ENCODE assay signal across 1 cellular context in genomic region chr6:37713529-37714119, GRCh38.
TF ChIP-seq lines count a peak whose summit lies in the region.

No MANE protein-coding gene starts in this region.

TF ChIP-seq in K562, 482 proteins besides CTCF, POLR2A, EP300 and RAD21 (continued from another document and continues in another):
- TF ChIP-seq, protein P1, sequence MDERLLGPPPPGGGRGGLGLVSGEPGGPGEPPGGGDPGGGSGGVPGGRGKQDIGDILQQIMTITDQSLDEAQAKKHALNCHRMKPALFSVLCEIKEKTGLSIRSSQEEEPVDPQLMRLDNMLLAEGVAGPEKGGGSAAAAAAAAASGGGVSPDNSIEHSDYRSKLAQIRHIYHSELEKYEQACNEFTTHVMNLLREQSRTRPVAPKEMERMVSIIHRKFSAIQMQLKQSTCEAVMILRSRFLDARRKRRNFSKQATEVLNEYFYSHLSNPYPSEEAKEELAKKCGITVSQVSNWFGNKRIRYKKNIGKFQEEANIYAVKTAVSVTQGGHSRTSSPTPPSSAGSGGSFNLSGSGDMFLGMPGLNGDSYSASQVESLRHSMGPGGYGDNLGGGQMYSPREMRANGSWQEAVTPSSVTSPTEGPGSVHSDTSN (CRISPR knock-in tag; IDR thresholded peaks at IDR 0.05; ENCODE audit: low read depth) = no peak
- TF ChIP-seq, protein P1 (tag; conservative IDR thresholded peaks at IDR 0.05; ENCODE audit: low read depth) = no peak
- TF ChIP-seq MCM7 (IDR thresholded peaks at IDR 0.05) = no peak
- TF ChIP-seq DMBX1 (CRISPR knock-in tag; IDR thresholded peaks at IDR 0.05; ENCODE audit: borderline replicate concordance) = no peak
- TF ChIP-seq ZC3H4 (CRISPR knock-in tag; IDR thresholded peaks at IDR 0.05; ENCODE audit: borderline replicate concordance) = no peak
- TF ChIP-seq POLR3G (IDR thresholded peaks at IDR 0.05; ENCODE audit: extremely low read depth, insufficient read length, insufficient replicate concordance) = no peak
- TF ChIP-seq TCF7 (IDR thresholded peaks at IDR 0.05; ENCODE audit: borderline replicate concordance) = no peak
- TF ChIP-seq RFX1 (IDR thresholded peaks at IDR 0.05) = peak; percentile 66
- TF ChIP-seq DACH1 (IDR thresholded peaks at IDR 0.05; ENCODE audit: partially characterized antibody) = no peak
- TF ChIP-seq FOXA3 (CRISPR knock-in tag; conservative IDR thresholded peaks at IDR 0.05 in 1 of 2, IDR thresholded peaks at IDR 0.05 in 1 of 2) = no peak
- peak; percentile 50 for TF ChIP-seq C11orf30 (IDR thresholded peaks at IDR 0.05; ENCODE audit: low read depth)
- peak; percentile 77; the same call in 1 of the 2 replicates for TF ChIP-seq ZNF592 (IDR thresholded peaks at IDR 0.05)
- peak; percentile 70; the same call in 1 of the 2 replicates for TF ChIP-seq CTBP1 (IDR thresholded peaks at IDR 0.05; ENCODE audit: borderline replicate concordance)
- TF ChIP-seq CBFA2T2 (conservative IDR thresholded peaks at IDR 0.05) = 0 out of 2 replicates have a peak, but pooled peaks have one; percentile 5
- TF ChIP-seq, protein P2, sequence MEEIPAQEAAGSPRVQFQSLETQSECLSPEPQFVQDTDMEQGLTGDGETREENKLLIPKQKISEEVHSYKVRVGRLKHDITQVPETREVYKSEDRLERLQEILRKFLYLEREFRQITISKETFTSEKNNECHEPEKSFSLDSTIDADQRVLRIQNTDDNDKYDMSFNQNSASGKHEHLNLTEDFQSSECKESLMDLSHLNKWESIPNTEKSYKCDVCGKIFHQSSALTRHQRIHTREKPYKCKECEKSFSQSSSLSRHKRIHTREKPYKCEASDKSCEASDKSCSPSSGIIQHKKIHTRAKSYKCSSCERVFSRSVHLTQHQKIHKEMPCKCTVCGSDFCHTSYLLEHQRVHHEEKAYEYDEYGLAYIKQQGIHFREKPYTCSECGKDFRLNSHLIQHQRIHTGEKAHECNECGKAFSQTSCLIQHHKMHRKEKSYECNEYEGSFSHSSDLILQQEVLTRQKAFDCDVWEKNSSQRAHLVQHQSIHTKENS (CRISPR knock-in tag; IDR thresholded peaks at IDR 0.05) = no peak
- no peak for TF ChIP-seq CBX5 (IDR thresholded peaks at IDR 0.05; ENCODE audit: borderline replicate concordance, low read depth)
- TF ChIP-seq KHSRP (IDR thresholded peaks at IDR 0.05) = no peak
- TF ChIP-seq, protein P3, sequence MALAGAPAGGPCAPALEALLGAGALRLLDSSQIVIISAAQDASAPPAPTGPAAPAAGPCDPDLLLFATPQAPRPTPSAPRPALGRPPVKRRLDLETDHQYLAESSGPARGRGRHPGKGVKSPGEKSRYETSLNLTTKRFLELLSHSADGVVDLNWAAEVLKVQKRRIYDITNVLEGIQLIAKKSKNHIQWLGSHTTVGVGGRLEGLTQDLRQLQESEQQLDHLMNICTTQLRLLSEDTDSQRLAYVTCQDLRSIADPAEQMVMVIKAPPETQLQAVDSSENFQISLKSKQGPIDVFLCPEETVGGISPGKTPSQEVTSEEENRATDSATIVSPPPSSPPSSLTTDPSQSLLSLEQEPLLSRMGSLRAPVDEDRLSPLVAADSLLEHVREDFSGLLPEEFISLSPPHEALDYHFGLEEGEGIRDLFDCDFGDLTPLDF (CRISPR knock-in tag; IDR thresholded peaks at IDR 0.05) = no peak
- no peak for TF ChIP-seq TGIF2 (CRISPR knock-in tag; IDR thresholded peaks at IDR 0.05)
- no peak for TF ChIP-seq ATF4 (CRISPR knock-in tag; IDR thresholded peaks at IDR 0.05)
- peak in 1 of 2 experiments; percentile 56; a peak in 2 of 4 replicates for TF ChIP-seq HDAC1 (IDR thresholded peaks at IDR 0.05)
- TF ChIP-seq SMARCA4 (IDR thresholded peaks at IDR 0.05) = peak; percentile 76
- no peak for TF ChIP-seq ZFP30 (CRISPR knock-in tag; IDR thresholded peaks at IDR 0.05; ENCODE audit: borderline replicate concordance)
- TF ChIP-seq RCOR1 (IDR thresholded peaks at IDR 0.05; ENCODE audit: borderline replicate concordance in 1 of 2, low read depth in 2 of 2, low read length in 2 of 2) = peak in 1 of 2 experiments; percentile 72; a peak in 1 of 4 replicates
- TF ChIP-seq KDM2B (CRISPR knock-in tag; IDR thresholded peaks at IDR 0.05) = no peak
- peak; percentile 66 for TF ChIP-seq TCF3 (CRISPR knock-in tag; IDR thresholded peaks at IDR 0.05)
- TF ChIP-seq TSC22D4 (tag; IDR thresholded peaks at IDR 0.05) = no peak
- no peak for TF ChIP-seq RB1 (IDR thresholded peaks at IDR 0.05; ENCODE audit: low read depth)
- peak; percentile 67 to 75 for TF ChIP-seq KDM1A (IDR thresholded peaks at IDR 0.05)
- TF ChIP-seq RBFOX2 (IDR thresholded peaks at IDR 0.05; ENCODE audit: low read depth, low read length) = no peak
- TF ChIP-seq, protein P4, sequence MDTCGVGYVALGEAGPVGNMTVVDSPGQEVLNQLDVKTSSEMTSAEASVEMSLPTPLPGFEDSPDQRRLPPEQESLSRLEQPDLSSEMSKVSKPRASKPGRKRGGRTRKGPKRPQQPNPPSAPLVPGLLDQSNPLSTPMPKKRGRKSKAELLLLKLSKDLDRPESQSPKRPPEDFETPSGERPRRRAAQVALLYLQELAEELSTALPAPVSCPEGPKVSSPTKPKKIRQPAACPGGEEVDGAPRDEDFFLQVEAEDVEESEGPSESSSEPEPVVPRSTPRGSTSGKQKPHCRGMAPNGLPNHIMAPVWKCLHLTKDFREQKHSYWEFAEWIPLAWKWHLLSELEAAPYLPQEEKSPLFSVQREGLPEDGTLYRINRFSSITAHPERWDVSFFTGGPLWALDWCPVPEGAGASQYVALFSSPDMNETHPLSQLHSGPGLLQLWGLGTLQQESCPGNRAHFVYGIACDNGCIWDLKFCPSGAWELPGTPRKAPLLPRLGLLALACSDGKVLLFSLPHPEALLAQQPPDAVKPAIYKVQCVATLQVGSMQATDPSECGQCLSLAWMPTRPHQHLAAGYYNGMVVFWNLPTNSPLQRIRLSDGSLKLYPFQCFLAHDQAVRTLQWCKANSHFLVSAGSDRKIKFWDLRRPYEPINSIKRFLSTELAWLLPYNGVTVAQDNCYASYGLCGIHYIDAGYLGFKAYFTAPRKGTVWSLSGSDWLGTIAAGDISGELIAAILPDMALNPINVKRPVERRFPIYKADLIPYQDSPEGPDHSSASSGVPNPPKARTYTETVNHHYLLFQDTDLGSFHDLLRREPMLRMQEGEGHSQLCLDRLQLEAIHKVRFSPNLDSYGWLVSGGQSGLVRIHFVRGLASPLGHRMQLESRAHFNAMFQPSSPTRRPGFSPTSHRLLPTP (IDR thresholded peaks at IDR 0.05; ENCODE audit: borderline replicate concordance, extremely low read depth, insufficient read length) = no peak
- TF ChIP-seq ZNF133 (CRISPR knock-in tag; IDR thresholded peaks at IDR 0.05) = no peak
- no peak for TF ChIP-seq ZNF212 (CRISPR knock-in tag; IDR thresholded peaks at IDR 0.05)
- no peak for TF ChIP-seq HNRNPUL1 (IDR thresholded peaks at IDR 0.05; ENCODE audit: low read length)
- TF ChIP-seq GTF2B (IDR thresholded peaks at IDR 0.05; ENCODE audit: extremely low read depth, insufficient read length) = no peak
- no peak for TF ChIP-seq RBM15 (IDR thresholded peaks at IDR 0.05; ENCODE audit: insufficient read depth, low read length)
- no peak for TF ChIP-seq STAT5B (CRISPR knock-in tag; IDR thresholded peaks at IDR 0.05)
- TF ChIP-seq ETS2 (tag; IDR thresholded peaks at IDR 0.05; ENCODE audit: borderline replicate concordance, poor library complexity, severe bottlenecking) = no peak
- no peak for TF ChIP-seq RUNX1 (IDR thresholded peaks at IDR 0.05; ENCODE audit: low read depth)
- TF ChIP-seq STAT5A (IDR thresholded peaks at IDR 0.05; ENCODE audit: borderline replicate concordance, low read length) = peak; percentile 53; the same call in 1 of the 2 replicates
- no peak for TF ChIP-seq PTTG1 (tag; IDR thresholded peaks at IDR 0.05; ENCODE audit: low read depth)
- TF ChIP-seq SP1 (CRISPR knock-in tag; IDR thresholded peaks at IDR 0.05) = no peak
- 0 out of 2 replicates have a peak, but pooled peaks have one; percentile 19 for TF ChIP-seq MYC (IDR thresholded peaks at IDR 0.05; ENCODE audit: low read depth, low read length)
- TF ChIP-seq MYC (CRISPR knock-in tag; IDR thresholded peaks at IDR 0.05; ENCODE audit: borderline replicate concordance, low read depth) = no peak
- TF ChIP-seq NR2C2 (CRISPR knock-in tag; IDR thresholded peaks at IDR 0.05) = no peak
- peak; percentile 21; the same call in 1 of the 2 replicates for TF ChIP-seq NR2C2 (tag; IDR thresholded peaks at IDR 0.05)
- TF ChIP-seq NRF1 (conservative IDR thresholded peaks at IDR 0.05 in 1 of 2, IDR thresholded peaks at IDR 0.05 in 1 of 2) = peak; percentile 49 to 60
- no peak for TF ChIP-seq RFX5 (IDR thresholded peaks at IDR 0.05; ENCODE audit: low read depth, low read length)
- no peak for TF ChIP-seq ZBTB17 (CRISPR knock-in tag; IDR thresholded peaks at IDR 0.05)
- peak; percentile 61 for TF ChIP-seq TBP (optimal IDR thresholded peaks at IDR 0.05; ENCODE audit: low read depth, low read length)
- no peak for TF ChIP-seq PHB2 (IDR thresholded peaks at IDR 0.05; ENCODE audit: low read depth)
- no peak for TF ChIP-seq EHMT2 (IDR thresholded peaks at IDR 0.05)
- TF ChIP-seq ATF7 (IDR thresholded peaks at IDR 0.05) = peak; percentile 27; the same call in 1 of the 2 replicates
- TF ChIP-seq NFE2 (IDR thresholded peaks at IDR 0.05; ENCODE audit: low read depth) = peak; percentile 65
- TF ChIP-seq ZNF766 (CRISPR knock-in tag; conservative IDR thresholded peaks at IDR 0.05) = no peak
- TF ChIP-seq YY1 (IDR thresholded peaks at IDR 0.05; ENCODE audit: borderline replicate concordance in 1 of 3, control insufficient read depth in 1 of 3, extremely low read depth in 1 of 3, insufficient read depth in 3 of 3, insufficient read length in 1 of 3, insufficient replicate concordance in 2 of 3, low read depth in 1 of 3, low read length in 2 of 3) = peak in 1 of 3 experiments; percentile 73
- TF ChIP-seq, protein P5, sequence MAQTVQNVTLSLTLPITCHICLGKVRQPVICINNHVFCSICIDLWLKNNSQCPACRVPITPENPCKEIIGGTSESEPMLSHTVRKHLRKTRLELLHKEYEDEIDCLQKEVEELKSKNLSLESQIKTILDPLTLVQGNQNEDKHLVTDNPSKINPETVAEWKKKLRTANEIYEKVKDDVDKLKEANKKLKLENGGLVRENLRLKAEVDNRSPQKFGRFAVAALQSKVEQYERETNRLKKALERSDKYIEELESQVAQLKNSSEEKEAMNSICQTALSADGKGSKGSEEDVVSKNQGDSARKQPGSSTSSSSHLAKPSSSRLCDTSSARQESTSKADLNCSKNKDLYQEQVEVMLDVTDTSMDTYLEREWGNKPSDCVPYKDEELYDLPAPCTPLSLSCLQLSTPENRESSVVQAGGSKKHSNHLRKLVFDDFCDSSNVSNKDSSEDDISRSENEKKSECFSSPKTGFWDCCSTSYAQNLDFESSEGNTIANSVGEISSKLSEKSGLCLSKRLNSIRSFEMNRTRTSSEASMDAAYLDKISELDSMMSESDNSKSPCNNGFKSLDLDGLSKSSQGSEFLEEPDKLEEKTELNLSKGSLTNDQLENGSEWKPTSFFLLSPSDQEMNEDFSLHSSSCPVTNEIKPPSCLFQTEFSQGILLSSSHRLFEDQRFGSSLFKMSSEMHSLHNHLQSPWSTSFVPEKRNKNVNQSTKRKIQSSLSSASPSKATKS (CRISPR knock-in tag; IDR thresholded peaks at IDR 0.05) = no peak
- TF ChIP-seq ZNF134 (CRISPR knock-in tag; conservative IDR thresholded peaks at IDR 0.05) = no peak
- TF ChIP-seq ZNF316 (IDR thresholded peaks at IDR 0.05) = peak; percentile 48
- TF ChIP-seq BHLHE40 (IDR thresholded peaks at IDR 0.05; ENCODE audit: low read length) = peak; percentile 32; the same call in 1 of the 2 replicates
- no peak for TF ChIP-seq TEAD1 (CRISPR knock-in tag; IDR thresholded peaks at IDR 0.05)
